In genomic region chr12:115895247-115895646, GRCh38 we compare ENCODE assay signal across 15 cellular contexts.
DNase-seq lines count a peak whose midpoint lies in the region; ATAC-seq, FAIRE-seq and TF ChIP-seq lines count a peak whose summit lies in the region.
"Had no signal": no experiment of that assay in that cellular context is flagged by ENCODE, and none has a peak within 500 bp of the region (broad histone marks: within the 10 kb centered on the region; RNA-seq: fewer than 3 reads in every experiment).

No MANE protein-coding gene starts in this region.

- no peaks in the 10 kb centered on the region for H4K20me1 ChIP-seq in K562 (replicated peaks; ENCODE audit: control insufficient read depth, insufficient read depth, low read length)

- TF ChIP-seq POLR2A in K562 (conservative IDR thresholded peaks at IDR 0.05), result no peak

- H3K27ac ChIP-seq in K562 (ENCODE audit: extremely low read depth, low read depth, low read length) (no peak overlapping the region), ascending aorta (no peak overlapping the region)
- H3K27ac ChIP-seq: thyroid gland had no signal

- no TSS peak for BruUV-seq in K562 (replicated peaks; lab: Mats Ljungman, UMichigan)

- no peak overlapping the region for H3K27ac Mint-ChIP-seq in HFFc6
- H3K27ac Mint-ChIP-seq: nephron had no signal

- no peak for TF ChIP-seq EP300 in K562 (IDR thresholded peaks at IDR 0.05; ENCODE audit: low read length)

- peaks cover 4% of the 10 kb centered on the region; the same call in 1 of the 2 replicates for H3K9me3 Mint-ChIP-seq in HFFc6
- H3K9me3 Mint-ChIP-seq: nephron had no signal

- FAIRE-seq in K562 (lab: Jason Lieb, UNC), result no peak
- FAIRE-seq: GM18507 had no signal

- H3K4me1 ChIP-seq in K562 (replicated peaks in 1 of 2; ENCODE audit: control insufficient read depth in 2 of 2, insufficient read depth in 2 of 2, low read length in 2 of 2) (no peaks in the 10 kb centered on the region; a peak in 1 of 5 replicates), mucosa of descending colon (ENCODE audit: low read depth) (no peaks in the 10 kb centered on the region), ascending aorta (no peaks in the 10 kb centered on the region)
- H3K4me1 ChIP-seq: thyroid gland had no signal

- H2AFZ ChIP-seq in K562 (ENCODE audit: low read depth, low read length), result no peak overlapping the region

- whole genome bisulfite sequencing in K562 (ENCODE audit: insufficient coverage, low coverage, missing lambda C conversion rate), result 0% methylated on average over 1 of the region's 1 CpG

- DNase-seq in DMS 273 (lab: John Stamatoyannopoulos, UW; ENCODE audit: unreplicated experiment), result peak; percentile 16
- no peak for DNase-seq in DMS 273 treated with DMSO at 0.1 percent for 48 hours (lab: John Stamatoyannopoulos, UW)
- no peak for DNase-seq in HFFc6
- peak; percentile 12 to 61 (median 55) for DNase-seq in K562 (ENCODE audit: extremely low read depth in 1 of 4, low spot score in 3 of 4)
- no peak for DNase-seq in mucosa of descending colon
- no peak for DNase-seq in ascending aorta (ENCODE audit: low spot score in 2 of 2)
- no peak for DNase-seq in NCI-H1436 (lab: John Stamatoyannopoulos, UW)
- DNase-seq: 8988T; head of caudate nucleus; NCI-H2029; stimulated activated CD4-positive, alpha-beta T cell treated with anti-CD3 and anti-CD28 coated beads, Interleukin-4, amount 100 ng/mL, for 1 hour; thyroid gland had no signal

- no peaks in the 10 kb centered on the region for H3K9me1 ChIP-seq in K562 (ENCODE audit: control insufficient read depth, insufficient read depth, low read length)

- ATAC-seq in K562, result peak; percentile 70; the same call in 2 of the 3 replicates
- ATAC-seq in mucosa of descending colon, result peak; percentile 20
- no peak for ATAC-seq in HG03342 (IDR thresholded peaks at IDR 0.05; ENCODE audit: unreplicated experiment)

- no peaks in the 10 kb centered on the region for H3K79me2 ChIP-seq in K562 (ENCODE audit: control insufficient read depth, insufficient read depth, low read length)

- peaks cover 29% of the 10 kb centered on the region for H3K27me3 Mint-ChIP-seq in HFFc6 (ENCODE audit: insufficient read depth)

- H3K4me3 Mint-ChIP-seq in HFFc6, result no peak overlapping the region
- H3K4me3 Mint-ChIP-seq: nephron had no signal

- H3K36me3 Mint-ChIP-seq in HFFc6 (ENCODE audit: low read depth), result no peaks in the 10 kb centered on the region

- POLR2A ChIA-PET in K562 (lab: Yijun Ruan, JAX), result interaction anchor here (0.6 kb wide), 2 partner anchors 136 to 185 kb away, joined by 3 read pairs; no protein-coding TSS in a partner anchor

- H3K36me3 ChIP-seq in K562 (ENCODE audit: control insufficient read depth, insufficient read depth, low read length) (no peaks in the 10 kb centered on the region), mucosa of descending colon (ENCODE audit: low read depth) (no peaks in the 10 kb centered on the region), ascending aorta (no peaks in the 10 kb centered on the region)
- H3K36me3 ChIP-seq: thyroid gland had no signal

- no peaks in the 10 kb centered on the region for H3K4me1 Mint-ChIP-seq in HFFc6 (ENCODE audit: low read depth)
- H3K4me1 Mint-ChIP-seq: nephron had no signal

- no peak overlapping the region for H3K9ac ChIP-seq in K562 (ENCODE audit: insufficient read depth in 1 of 2, low read depth in 2 of 2, low read length in 2 of 2)

- TF ChIP-seq RAD21 in K562 (CRISPR knock-in tag; conservative IDR thresholded peaks at IDR 0.05 in 1 of 2, IDR thresholded peaks at IDR 0.05 in 1 of 2), result no peak

- CTCF ChIA-PET in K562 (lab: Yijun Ruan, JAX; ENCODE audit: low intra/inter-chr PET ratio), result no interaction called here

- TF ChIP-seq CTCF in HFFc6 (IDR thresholded peaks at IDR 0.05), result peak; percentile 70
- TF ChIP-seq CTCF in K562 (IDR thresholded peaks at IDR 0.05 in 2 of 3, conservative IDR thresholded peaks at IDR 0.05 in 1 of 3; ENCODE audit: insufficient read depth in 2 of 3, low read depth in 1 of 3, low read length in 3 of 3), result peak; percentile 51 to 59 (median 59)
- no peak for TF ChIP-seq CTCF in mucosa of descending colon (IDR thresholded peaks at IDR 0.05)
- no peak for TF ChIP-seq CTCF in ascending aorta (IDR thresholded peaks at IDR 0.05)

- H3K9me3 ChIP-seq in K562 (replicated peaks; ENCODE audit: control insufficient read depth, insufficient read depth, low read depth, low read length), result no peaks in the 10 kb centered on the region
- H3K9me3 ChIP-seq in mucosa of descending colon, result no peaks in the 10 kb centered on the region
- no peaks in the 10 kb centered on the region for H3K9me3 ChIP-seq in ascending aorta
- H3K9me3 ChIP-seq: thyroid gland had no signal

- in situ Hi-C loops in K562 (cut with MboI), result no loop called here

- intact Hi-C loops in K562 (cut with micrococcal nuclease), result no loop called here
- intact Hi-C loops in mucosa of descending colon (cut with DNase I, micrococcal nuclease), result no loop called here
- intact Hi-C loops in ascending aorta (cut with DNase I), result no loop called here

- peaks cover 2 to 22% of the 10 kb centered on the region in 2 experiments; a peak in 2 of 5 replicates for H3K27me3 ChIP-seq in K562 (ENCODE audit: control insufficient read depth in 2 of 2, insufficient read depth in 2 of 2, low read length in 2 of 2)
- H3K27me3 ChIP-seq in ascending aorta, result no peaks in the 10 kb centered on the region
- H3K27me3 ChIP-seq: thyroid gland had no signal

- no peak overlapping the region for H3K4me2 ChIP-seq in K562 (ENCODE audit: insufficient read depth, low read length)

- H3K4me3 ChIP-seq in K562, result no peak overlapping the region
- no peak overlapping the region for H3K4me3 ChIP-seq in mucosa of descending colon
- H3K4me3 ChIP-seq in ascending aorta, result no peak overlapping the region
- H3K4me3 ChIP-seq: thyroid gland had no signal

TF ChIP-seq in K562, 482 proteins besides CTCF, POLR2A, EP300 and RAD21:
- TF ChIP-seq CUX1 (CRISPR knock-in tag; IDR thresholded peaks at IDR 0.05) (no peak), NCOR1 (IDR thresholded peaks at IDR 0.05) (no peak), SMC3 (conservative IDR thresholded peaks at IDR 0.05; ENCODE audit: insufficient read depth, low read depth, low read length) (0 out of 2 replicates have a peak, but pooled peaks have one; percentile 30), ZNF146 (CRISPR knock-in tag; IDR thresholded peaks at IDR 0.05; ENCODE audit: unreplicated experiment) (no peak), CREB1 (IDR thresholded peaks at IDR 0.05) (no peak), CREB1 (CRISPR knock-in tag; IDR thresholded peaks at IDR 0.05) (no peak)

Comparison
In these comparisons a context has a peak if more than half of its experiments do, and no peak if none do; other contexts are left out.
1. DNase-seq: peak in DMS 273 (single experiment) and K562 (4 of 4); none in DMS 273 treated with DMSO at 0.1 percent for 48 hours (single experiment), HFFc6 (single experiment), mucosa of descending colon (0 of 3), ascending aorta (0 of 2) and NCI-H1436 (single experiment).
2. CTCF ChIP-seq: peak in HFFc6 (single experiment) and K562 (3 of 3); none in mucosa of descending colon (single experiment) and ascending aorta (0 of 3).